ENCODE assay signal across 1 cellular context in the genomic region with DNA sequence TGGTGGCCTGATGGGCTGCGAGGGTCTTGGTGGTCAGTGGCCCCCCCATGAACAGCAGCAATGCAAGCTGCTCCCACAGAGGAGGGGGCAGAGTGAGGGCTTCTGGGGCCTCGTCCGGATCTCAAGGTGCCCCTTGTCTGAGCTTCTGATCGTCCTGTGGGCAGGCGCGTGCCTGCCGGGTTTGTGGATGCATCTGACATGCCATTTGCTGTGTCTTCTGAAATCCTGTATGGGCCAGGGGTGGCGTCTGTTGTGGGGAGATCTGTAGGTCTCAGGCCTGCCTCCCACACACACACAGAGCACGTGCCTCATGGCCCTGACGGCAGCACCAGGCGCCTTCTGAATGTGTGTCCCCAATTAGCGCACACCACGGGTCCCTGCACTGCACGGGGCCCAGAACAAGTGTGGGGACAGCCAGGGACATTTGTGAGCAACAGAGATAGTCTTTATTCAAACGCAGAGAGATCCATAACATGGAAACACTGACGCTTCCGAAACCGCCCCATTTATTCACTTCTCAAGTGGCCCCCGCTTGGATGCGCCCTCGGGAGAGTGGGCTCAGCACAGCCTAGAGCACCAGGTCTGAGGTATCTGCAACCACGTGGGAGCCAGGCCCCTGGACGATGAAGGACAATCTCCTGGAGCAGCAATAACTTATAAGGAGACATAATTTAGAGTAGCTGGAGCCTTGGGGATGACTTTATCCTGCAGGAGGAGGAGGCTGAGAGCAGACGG.
TF ChIP-seq lines count a peak whose summit lies in the region.

No MANE protein-coding gene starts in this region.

TF ChIP-seq in GM12878, 131 proteins besides CTCF, POLR2A, EP300 and RAD21 (continued from another document):
- TF ChIP-seq, protein P1, sequence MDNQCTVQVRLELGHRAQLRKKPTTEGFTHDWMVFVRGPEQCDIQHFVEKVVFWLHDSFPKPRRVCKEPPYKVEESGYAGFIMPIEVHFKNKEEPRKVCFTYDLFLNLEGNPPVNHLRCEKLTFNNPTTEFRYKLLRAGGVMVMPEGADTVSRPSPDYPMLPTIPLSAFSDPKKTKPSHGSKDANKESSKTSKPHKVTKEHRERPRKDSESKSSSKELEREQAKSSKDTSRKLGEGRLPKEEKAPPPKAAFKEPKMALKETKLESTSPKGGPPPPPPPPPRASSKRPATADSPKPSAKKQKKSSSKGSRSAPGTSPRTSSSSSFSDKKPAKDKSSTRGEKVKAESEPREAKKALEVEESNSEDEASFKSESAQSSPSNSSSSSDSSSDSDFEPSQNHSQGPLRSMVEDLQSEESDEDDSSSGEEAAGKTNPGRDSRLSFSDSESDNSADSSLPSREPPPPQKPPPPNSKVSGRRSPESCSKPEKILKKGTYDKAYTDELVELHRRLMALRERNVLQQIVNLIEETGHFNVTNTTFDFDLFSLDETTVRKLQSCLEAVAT (IDR thresholded peaks at IDR 0.05), result no peak
- TF ChIP-seq, protein P2, sequence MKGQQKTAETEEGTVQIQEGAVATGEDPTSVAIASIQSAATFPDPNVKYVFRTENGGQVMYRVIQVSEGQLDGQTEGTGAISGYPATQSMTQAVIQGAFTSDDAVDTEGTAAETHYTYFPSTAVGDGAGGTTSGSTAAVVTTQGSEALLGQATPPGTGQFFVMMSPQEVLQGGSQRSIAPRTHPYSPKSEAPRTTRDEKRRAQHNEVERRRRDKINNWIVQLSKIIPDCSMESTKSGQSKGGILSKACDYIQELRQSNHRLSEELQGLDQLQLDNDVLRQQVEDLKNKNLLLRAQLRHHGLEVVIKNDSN (IDR thresholded peaks at IDR 0.05; ENCODE audit: borderline replicate concordance, extremely low read length, insufficient read depth, low read depth, low read length), result peak; percentile 1
- no peak for TF ChIP-seq BACH1 (IDR thresholded peaks at IDR 0.05; ENCODE audit: borderline replicate concordance)
- TF ChIP-seq JUND (IDR thresholded peaks at IDR 0.05; ENCODE audit: low read depth, low read length), result no peak
- no peak for TF ChIP-seq CHD4 (IDR thresholded peaks at IDR 0.05)
- no peak for TF ChIP-seq HDAC2 (IDR thresholded peaks at IDR 0.05)
- TF ChIP-seq, protein P3, sequence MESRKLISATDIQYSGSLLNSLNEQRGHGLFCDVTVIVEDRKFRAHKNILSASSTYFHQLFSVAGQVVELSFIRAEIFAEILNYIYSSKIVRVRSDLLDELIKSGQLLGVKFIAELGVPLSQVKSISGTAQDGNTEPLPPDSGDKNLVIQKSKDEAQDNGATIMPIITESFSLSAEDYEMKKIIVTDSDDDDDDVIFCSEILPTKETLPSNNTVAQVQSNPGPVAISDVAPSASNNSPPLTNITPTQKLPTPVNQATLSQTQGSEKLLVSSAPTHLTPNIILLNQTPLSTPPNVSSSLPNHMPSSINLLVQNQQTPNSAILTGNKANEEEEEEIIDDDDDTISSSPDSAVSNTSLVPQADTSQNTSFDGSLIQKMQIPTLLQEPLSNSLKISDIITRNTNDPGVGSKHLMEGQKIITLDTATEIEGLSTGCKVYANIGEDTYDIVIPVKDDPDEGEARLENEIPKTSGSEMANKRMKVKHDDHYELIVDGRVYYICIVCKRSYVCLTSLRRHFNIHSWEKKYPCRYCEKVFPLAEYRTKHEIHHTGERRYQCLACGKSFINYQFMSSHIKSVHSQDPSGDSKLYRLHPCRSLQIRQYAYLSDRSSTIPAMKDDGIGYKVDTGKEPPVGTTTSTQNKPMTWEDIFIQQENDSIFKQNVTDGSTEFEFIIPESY (IDR thresholded peaks at IDR 0.05), result 0 out of 2 replicates have a peak, but pooled peaks have one; percentile 26
- TF ChIP-seq SREBF1 (IDR thresholded peaks at IDR 0.05; ENCODE audit: low read length), result no peak
- TF ChIP-seq RFX5 (IDR thresholded peaks at IDR 0.05; ENCODE audit: low read depth, low read length), result no peak
- TF ChIP-seq EED (IDR thresholded peaks at IDR 0.05; ENCODE audit: low read depth), result no peak
- no peak for TF ChIP-seq NBN (IDR thresholded peaks at IDR 0.05)
- no peak for TF ChIP-seq SMAD5 (IDR thresholded peaks at IDR 0.05; ENCODE audit: low read depth)
- TF ChIP-seq WRNIP1 (IDR thresholded peaks at IDR 0.05; ENCODE audit: borderline replicate concordance, low read depth, low read length), result no peak
- peak; percentile 27 to 62; a peak in 2 of 4 replicates for TF ChIP-seq BHLHE40 (IDR thresholded peaks at IDR 0.05; ENCODE audit: borderline replicate concordance in 1 of 2, low read depth in 2 of 2, low read length in 1 of 2)
- no peak for TF ChIP-seq NFIC (IDR thresholded peaks at IDR 0.05; ENCODE audit: low read depth, low read length)
- TF ChIP-seq, protein P4, sequence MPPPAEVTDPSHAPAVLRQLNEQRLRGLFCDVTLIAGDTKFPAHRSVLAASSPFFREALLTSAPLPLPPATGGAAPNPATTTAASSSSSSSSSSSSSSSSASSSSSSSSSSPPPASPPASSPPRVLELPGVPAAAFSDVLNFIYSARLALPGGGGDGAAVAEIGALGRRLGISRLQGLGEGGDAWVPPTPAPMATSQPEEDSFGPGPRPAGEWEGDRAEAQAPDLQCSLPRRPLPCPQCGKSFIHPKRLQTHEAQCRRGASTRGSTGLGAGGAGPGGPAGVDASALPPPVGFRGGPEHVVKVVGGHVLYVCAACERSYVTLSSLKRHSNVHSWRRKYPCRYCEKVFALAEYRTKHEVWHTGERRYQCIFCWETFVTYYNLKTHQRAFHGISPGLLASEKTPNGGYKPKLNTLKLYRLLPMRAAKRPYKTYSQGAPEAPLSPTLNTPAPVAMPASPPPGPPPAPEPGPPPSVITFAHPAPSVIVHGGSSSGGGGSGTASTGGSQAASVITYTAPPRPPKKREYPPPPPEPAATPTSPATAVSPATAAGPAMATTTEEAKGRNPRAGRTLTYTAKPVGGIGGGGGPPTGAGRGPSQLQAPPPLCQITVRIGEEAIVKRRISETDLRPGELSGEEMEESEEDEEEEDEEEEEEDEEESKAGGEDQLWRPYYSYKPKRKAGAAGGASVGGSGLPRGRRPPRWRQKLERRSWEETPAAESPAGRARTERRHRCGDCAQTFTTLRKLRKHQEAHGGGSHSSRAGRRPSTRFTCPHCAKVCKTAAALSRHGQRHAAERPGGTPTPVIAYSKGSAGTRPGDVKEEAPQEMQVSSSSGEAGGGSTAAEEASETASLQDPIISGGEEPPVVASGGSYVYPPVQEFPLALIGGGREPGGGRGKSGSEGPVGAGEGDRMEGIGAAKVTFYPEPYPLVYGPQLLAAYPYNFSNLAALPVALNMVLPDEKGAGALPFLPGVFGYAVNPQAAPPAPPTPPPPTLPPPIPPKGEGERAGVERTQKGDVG (CRISPR knock-in tag; IDR thresholded peaks at IDR 0.05), result no peak
